In genomic region chr6:8642854-8643253, GRCh38 we compare ENCODE assay signal across 25 cellular contexts.
"Had no signal": no experiment of that assay in that cellular context is flagged by ENCODE, and none has a peak within 500 bp of the region (broad histone marks: within the 10 kb centered on the region; RNA-seq: fewer than 3 reads in every experiment).

No MANE protein-coding gene starts in this region.

- H3K4me3 ChIP-seq: colonic mucosa, esophagus squamous epithelium, gastrocnemius medialis, heart left ventricle, hepatocyte, left lung, lower lobe of right lung, mucosa of descending colon had no signal

- ATAC-seq: effector memory CD8-positive, alpha-beta T cell; esophagus mucosa; gastrocnemius medialis; heart left ventricle; left colon; left lung; lower lobe of right lung; mucosa of descending colon had no signal

- H3K27ac ChIP-seq: colonic mucosa, epithelial cell of prostate, esophagus squamous epithelium, gastrocnemius medialis, heart left ventricle, hepatocyte, left lung, lower lobe of right lung had no signal

- H3K4me1 Mint-ChIP-seq: immature natural killer cell, mesothelial cell of epicardium had no signal

- H3K27me3 Mint-ChIP-seq: dendritic cell treated with granulocyte-macrophage colony-stimulating factor and Interleukin-4, amounts not matched to agents 40 ng/mL and 50 ng/mL, for 4 days; effector memory CD8-positive, alpha-beta T cell had no signal

- H3K4me1 ChIP-seq: colonic mucosa, esophagus squamous epithelium, gastrocnemius medialis, heart left ventricle, left lung, lower lobe of right lung had no signal

- H3K36me3 Mint-ChIP-seq: mesothelial cell of epicardium had no signal

- H3K4me2 ChIP-seq: hepatocyte had no signal

- H3K27ac Mint-ChIP-seq: dendritic cell treated with granulocyte-macrophage colony-stimulating factor and Interleukin-4, amounts not matched to agents 40 ng/mL and 50 ng/mL, for 4 days; effector memory CD8-positive, alpha-beta T cell; endodermal cell; immature natural killer cell; mesothelial cell of epicardium had no signal

- DNase-seq: colonic mucosa; cortex of kidney; effector CD8-positive, alpha-beta T cell; effector memory CD8-positive, alpha-beta T cell; endodermal cell; erythroblast; esophagus squamous epithelium; foreskin fibroblast; gastrocnemius medialis; heart left ventricle; hypothalamus; immature natural killer cell; islet precursor cell; kidney; left colon; left lung; left ventricle myocardium superior; lower lobe of right lung; mesenchymal stem cell; mucosa of descending colon had no signal

- H3K9me3 ChIP-seq: colonic mucosa, esophagus squamous epithelium, gastrocnemius medialis, lower lobe of right lung, mucosa of descending colon had no signal

- H3K36me3 ChIP-seq: colonic mucosa, esophagus squamous epithelium, gastrocnemius medialis, heart left ventricle, left lung, lower lobe of right lung had no signal

- H3K4me3 Mint-ChIP-seq: dendritic cell treated with granulocyte-macrophage colony-stimulating factor and Interleukin-4, amounts not matched to agents 40 ng/mL and 50 ng/mL, for 4 days; effector memory CD8-positive, alpha-beta T cell; endodermal cell; immature natural killer cell; mesothelial cell of epicardium had no signal

- H3K27me3 ChIP-seq: colonic mucosa, esophagus squamous epithelium, gastrocnemius medialis, heart left ventricle, hepatocyte, left lung had no signal
